ENCODE assay signal across 8 cellular contexts in genomic region chr12:101407438-101408345, GRCh38. TPM values are rescaled to one million over a fixed set of nuclear protein-coding genes. Genes with fewer than 3 reads are reported as not detected.
DNase-seq lines count a peak whose midpoint lies in the region; ATAC-seq and TF ChIP-seq lines count a peak whose summit lies in the region.

Gene ARL1, minus strand, starts transcription at chr12:101407772. Its CDS starts 127 bp downstream, at chr12:101407645.

- peak within 1 kb of the TSS; percentile 90 to 99 (median 97) for H3K4me2 ChIP-seq in BLaER1 treated with 17β-estradiol and CSF1 and Interleukin-3, amounts not matched to agents 10 nM and 100 nM

- peak; percentile 74 for DNase-seq in NCI-H526 treated with DMSO at 0.1 percent for 48 hours (lab: John Stamatoyannopoulos, UW)
- peak; percentile 67 for DNase-seq in activated CD4-positive, alpha-beta T cell treated with anti-CD3 and anti-CD28 coated beads, Interleukin-2, amount 50 U/mL, for 1 hour
- peak; percentile 88 for DNase-seq in dedifferentiated amniotic fluid mesenchymal stem cell (ENCODE audit: extremely low spot score)
- peak; percentile 89 to 95 for DNase-seq in left lung
- peak; percentile 76 for DNase-seq in stimulated activated CD4-positive, alpha-beta T cell treated with anti-CD3 and anti-CD28 coated beads, Interleukin-2, amount 100 ng/mL, for 4 hours (ENCODE audit: low read depth)

- no peak for TF ChIP-seq CTCF in left lung (IDR thresholded peaks at IDR 0.05)

- intact Hi-C loops in left lung (cut with DNase I) = no loop called here

- peak within 1 kb of the TSS; percentile 74 to 88 (median 78) for H3K4me3 ChIP-seq in BLaER1 treated with 17β-estradiol and CSF1 and Interleukin-3, amounts not matched to agents 10 nM and 100 nM
- H3K4me3 ChIP-seq in left lung = peak within 1 kb of the TSS; percentile 66 to 68

- H3K36me3 ChIP-seq in BLaER1 treated with 17β-estradiol and CSF1 and Interleukin-3, amounts not matched to agents 10 nM and 100 nM = peaks cover under 1 to 17% (median 7%) of the 10 kb centered on the region in 11 experiments; a peak in 15 of 22 replicates
- H3K36me3 ChIP-seq in left lung = peaks cover 0 to 7% of the 10 kb centered on the region in 2 donors

- peak; percentile 86 for ATAC-seq in GM19324 (IDR thresholded peaks at IDR 0.05; ENCODE audit: low FRiP score, unreplicated experiment)
- peak; percentile 83 for ATAC-seq in HG03460 (IDR thresholded peaks at IDR 0.05; ENCODE audit: unreplicated experiment)
- ATAC-seq in left lung = peak; percentile 95

- peak within 1 kb of the TSS; percentile 81 to 98 (median 92) for H3K9ac ChIP-seq in BLaER1 treated with 17β-estradiol and CSF1 and Interleukin-3, amounts not matched to agents 10 nM and 100 nM

- peaks cover 16 to 32% (median 25%) of the 10 kb centered on the region in 10 experiments for H3K4me1 ChIP-seq in BLaER1 treated with 17β-estradiol and CSF1 and Interleukin-3, amounts not matched to agents 10 nM and 100 nM
- H3K4me1 ChIP-seq in left lung = peaks cover 7 to 31% of the 10 kb centered on the region in 2 donors

- H3K27me3 ChIP-seq in BLaER1 treated with 17β-estradiol and CSF1 and Interleukin-3, amounts not matched to agents 10 nM and 100 nM = no peaks in the 10 kb centered on the region
- no peaks in the 10 kb centered on the region for H3K27me3 ChIP-seq in left lung

- no peaks in the 10 kb centered on the region for H3K9me3 ChIP-seq in BLaER1 treated with 17β-estradiol and CSF1 and Interleukin-3, amounts not matched to agents 10 nM and 100 nM (replicated peaks in 1 of 11)
- no peaks in the 10 kb centered on the region for H3K9me3 ChIP-seq in left lung

- peak within 1 kb of the TSS; percentile 89 to 99 (median 96) for H3K27ac ChIP-seq in BLaER1 treated with 17β-estradiol and CSF1 and Interleukin-3, amounts not matched to agents 10 nM and 100 nM
- peak within 1 kb of the TSS; percentile 93 to 94 for H3K27ac ChIP-seq in left lung

- peaks cover 4 to 44% (median 13%) of the 10 kb centered on the region in 11 experiments; a peak in 13 of 22 replicates for H4K20me1 ChIP-seq in BLaER1 treated with 17β-estradiol and CSF1 and Interleukin-3, amounts not matched to agents 10 nM and 100 nM

RNA-seq across cellular contexts. Expression of gene ARL1, which starts in this region (rescaled TPM):
- 100 to 1,000 TPM in 1 of 2 donors, 10 to 100 TPM in 1; 96.2 to 106 TPM for total RNA-seq in left lung

Comparison
In these comparisons a context has a peak if more than half of its experiments do, and no peak if none do; other contexts are left out.
1. Peak in every context shown above with its lines: DNase-seq, ATAC-seq, H3K4me3 ChIP-seq and H3K27ac ChIP-seq.